14 cellular contexts compared by ENCODE assay signal in genomic region chr9:112502177-112502946, GRCh38.
"Had no signal": no experiment of that assay in that cellular context is flagged by ENCODE, and none has a peak within 500 bp of the region (broad histone marks: within the 10 kb centered on the region; RNA-seq: fewer than 3 reads in every experiment).

No MANE protein-coding gene starts in this region.

- H3K4me1 ChIP-seq: ascending aorta, tibial nerve, uterus had no signal

- H3K9me3 Mint-ChIP-seq: T-helper 1 cell treated with Interleukin-12 subunit alpha and Interleukin-12 subunit beta and Interleukin-4 antibody, amounts not matched to agents 30 μg/mL and 1 μg/mL, for 36 hours had no signal

- H3K4me2 ChIP-seq: hepatocyte had no signal

- DNase-seq: activated gamma-delta T cell; islet precursor cell; retina; stimulated activated naive CD4-positive, alpha-beta T cell treated with Interleukin-2 at 50 U/mL for 16 hours; uterus had no signal

- H3K4me3 Mint-ChIP-seq: activated naive CD4-positive, alpha-beta T cell treated with anti-CD3 and anti-CD28 coated beads, Interleukin-2, amount 50 U/mL, for 24 hours; mesothelial cell of epicardium; nephron; T-helper 1 cell treated with Interleukin-12 subunit alpha and Interleukin-12 subunit beta and Interleukin-4 antibody, amounts not matched to agents 30 μg/mL and 1 μg/mL, for 36 hours had no signal

- H3K27me3 ChIP-seq: ascending aorta, hepatocyte, tibial nerve, uterus had no signal

- H3K27ac Mint-ChIP-seq: activated naive CD4-positive, alpha-beta T cell treated with anti-CD3 and anti-CD28 coated beads, Interleukin-2, amount 50 U/mL, for 24 hours; mesothelial cell of epicardium; nephron; T-helper 1 cell treated with Interleukin-12 subunit alpha and Interleukin-12 subunit beta and Interleukin-4 antibody, amounts not matched to agents 30 μg/mL and 1 μg/mL, for 36 hours had no signal

- H3K4me1 Mint-ChIP-seq: activated naive CD4-positive, alpha-beta T cell treated with anti-CD3 and anti-CD28 coated beads, Interleukin-2, amount 50 U/mL, for 24 hours; mesothelial cell of epicardium; nephron had no signal

- ATAC-seq: activated CD4-positive, CD25-positive, alpha-beta regulatory T cell treated with anti-CD3 and anti-CD28 coated beads, Interleukin-2, amount 50 U/mL, for 24 hours had no signal

- H3K36me3 ChIP-seq: ascending aorta, tibial nerve, uterus had no signal

- H3K9me3 ChIP-seq: ascending aorta, tibial nerve, uterus had no signal

- H3K4me3 ChIP-seq: ascending aorta, coronary artery, hepatocyte, tibial nerve, uterus had no signal

- H3K27ac ChIP-seq: ascending aorta, coronary artery, hepatocyte, tibial nerve, uterus had no signal

- H2AFZ ChIP-seq: hepatocyte had no signal

- H3K27me3 Mint-ChIP-seq: activated naive CD4-positive, alpha-beta T cell treated with anti-CD3 and anti-CD28 coated beads, Interleukin-2, amount 50 U/mL, for 24 hours had no signal
